In genomic region chr1:70441392-70442035, GRCh38 we compare ENCODE assay signal across 15 cellular contexts. TPM values are rescaled to one million over a fixed set of nuclear protein-coding genes. Genes with fewer than 3 reads are reported as not detected.
DNase-seq lines count a peak whose midpoint lies in the region; ATAC-seq, FAIRE-seq and TF ChIP-seq lines count a peak whose summit lies in the region.
"Had no signal": no experiment of that assay in that cellular context is flagged by ENCODE, and none has a peak within 500 bp of the region (broad histone marks: within the 10 kb centered on the region; RNA-seq: fewer than 3 reads in every experiment).

No MANE protein-coding gene starts in this region.

- no peaks in the 10 kb centered on the region for H3K79me2 ChIP-seq in H9 (ENCODE audit: insufficient read depth, low read length)
- H3K79me2 ChIP-seq in K562 (ENCODE audit: control insufficient read depth, insufficient read depth, low read length): no peaks in the 10 kb centered on the region

- no peak overlapping the region for H2BK15ac ChIP-seq in H9 (ENCODE audit: low read depth, low read length)

- H3K14ac ChIP-seq in H9 (ENCODE audit: insufficient read depth, low read length): no peak overlapping the region

- no peak for TF ChIP-seq POLR2A in K562 (conservative IDR thresholded peaks at IDR 0.05)

- ATAC-seq in K562: no peak; the same call in 2 of the 3 replicates
- peak; percentile 65 for ATAC-seq in left ventricle myocardium superior
- ATAC-seq: Panc1 had no signal

- peaks cover 29 to 34% of the 10 kb centered on the region in 2 experiments for H3K4me1 Mint-ChIP-seq in H9
- H3K4me1 Mint-ChIP-seq in nephron progenitor cell: no peaks in the 10 kb centered on the region

- H3K4ac ChIP-seq in H9 (ENCODE audit: low read depth, low read length): no peak overlapping the region

- H3K27me3 Mint-ChIP-seq in H9 (ENCODE audit: low read depth) (no peaks in the 10 kb centered on the region), nephron progenitor cell (ENCODE audit: low read depth, poor library complexity) (no peaks in the 10 kb centered on the region)

- no peak overlapping the region for H2BK5ac ChIP-seq in H9 (ENCODE audit: insufficient read length, low read length)

- FAIRE-seq in K562 (lab: Jason Lieb, UNC): no peak

- H3K4me3 Mint-ChIP-seq in H9 (no peak overlapping the region), nephron progenitor cell (no peak overlapping the region)
- H3K4me3 Mint-ChIP-seq: CD14-positive monocyte had no signal

- H3K9me3 ChIP-seq in H9 (ENCODE audit: control insufficient read depth, low read depth, low read length): no peaks in the 10 kb centered on the region
- no peaks in the 10 kb centered on the region for H3K9me3 ChIP-seq in K562 (replicated peaks; ENCODE audit: control insufficient read depth, insufficient read depth, low read depth, low read length)
- H3K9me3 ChIP-seq: SK-N-SH had no signal

- no TSS peak for BruUV-seq in K562 (replicated peaks; lab: Mats Ljungman, UMichigan)

- CTCF ChIA-PET in K562 (lab: Yijun Ruan, JAX; ENCODE audit: low intra/inter-chr PET ratio): no interaction called here

- intact Hi-C loops in K562 (cut with micrococcal nuclease): no loop called here
- intact Hi-C loops in left ventricle myocardium superior (cut with micrococcal nuclease): no loop called here

- no peak overlapping the region for H3K56ac ChIP-seq in H9 (ENCODE audit: insufficient read length, low read depth, low read length)

- H4K91ac ChIP-seq in H9 (ENCODE audit: insufficient read length, low read depth, low read length): no peak overlapping the region

- no peak overlapping the region for H3T11ph ChIP-seq in H9 (ENCODE audit: low read length)

- no peak for TF ChIP-seq EP300 in K562 (IDR thresholded peaks at IDR 0.05; ENCODE audit: low read length)

- no peak overlapping the region for H4K8ac ChIP-seq in H9 (replicated peaks; ENCODE audit: insufficient read length, low read depth, low read length)

- H3K36me3 Mint-ChIP-seq in H9 (ENCODE audit: insufficient read depth in 1 of 3, low read depth in 3 of 3) (peaks cover 17 to 24% (median 18%) of the 10 kb centered on the region in 3 experiments; a peak in 6 of 7 replicates), nephron progenitor cell (ENCODE audit: low read depth) (peaks cover 17% of the 10 kb centered on the region)
- H3K36me3 Mint-ChIP-seq: CD14-positive monocyte had no signal

- H2BK120ac ChIP-seq in H9 (ENCODE audit: low read depth, low read length, poor library complexity, severe bottlenecking): no peak overlapping the region

- in situ Hi-C loops in K562 (cut with MboI): no loop called here

- no CpG with 5 or more reads among the region's 5 CpGs for WGBS in H9 (ENCODE audit: extremely low coverage, insufficient read length, low lambda C conversion rate)
- 40% methylated on average over 5 of the region's 5 CpGs for WGBS in K562 (ENCODE audit: insufficient coverage, low coverage, missing lambda C conversion rate)

- no peaks in the 10 kb centered on the region for H3K79me1 ChIP-seq in H9 (ENCODE audit: insufficient read depth, low read depth, low read length, poor library complexity, severe bottlenecking)

- H4K20me1 ChIP-seq in H9 (ENCODE audit: control insufficient read depth, insufficient read depth, insufficient read length): no peaks in the 10 kb centered on the region
- H4K20me1 ChIP-seq in K562 (replicated peaks; ENCODE audit: control insufficient read depth, insufficient read depth, low read length): no peaks in the 10 kb centered on the region

- no peak overlapping the region for H3K27ac ChIP-seq in H9 (ENCODE audit: insufficient read length, low read depth, low read length)
- no peak overlapping the region for H3K27ac ChIP-seq in K562 (ENCODE audit: extremely low read depth, low read depth, low read length)

- H3K9me1 ChIP-seq in K562 (ENCODE audit: control insufficient read depth, insufficient read depth, low read length): no peaks in the 10 kb centered on the region

- TF ChIP-seq CTCF in H9 (conservative IDR thresholded peaks at IDR 0.05): no peak
- no peak for TF ChIP-seq CTCF in K562 (IDR thresholded peaks at IDR 0.05 in 2 of 3, conservative IDR thresholded peaks at IDR 0.05 in 1 of 3; ENCODE audit: insufficient read depth in 2 of 3, low read depth in 1 of 3, low read length in 3 of 3)
- TF ChIP-seq CTCF in nephron progenitor cell (IDR thresholded peaks at IDR 0.05): no peak

- no peak overlapping the region for H3K18ac ChIP-seq in H9 (ENCODE audit: insufficient read length, low read depth, low read length)

- H3K4me3 ChIP-seq in K562: no peak overlapping the region

- H3K9ac ChIP-seq in H9 (ENCODE audit: extremely low read depth, insufficient read length, low read length) (no peak overlapping the region), K562 (ENCODE audit: insufficient read depth in 1 of 2, low read depth in 2 of 2, low read length in 2 of 2) (no peak overlapping the region)
- H3K9ac ChIP-seq: SK-N-SH had no signal

- H2BK20ac ChIP-seq in H9 (ENCODE audit: low read depth, low read length, poor library complexity, severe bottlenecking): no peak overlapping the region

- H2AFZ ChIP-seq in H9 (ENCODE audit: low read length) (no peak overlapping the region), K562 (ENCODE audit: low read depth, low read length) (no peak overlapping the region)

- no peak overlapping the region for H3K23ac ChIP-seq in H9 (ENCODE audit: insufficient read length, low read depth, low read length)

- H2BK12ac ChIP-seq in H9 (ENCODE audit: insufficient read length, low read depth, low read length): no peak overlapping the region

- H3K27me3 ChIP-seq in H9 (ENCODE audit: insufficient read depth, low read length) (no peaks in the 10 kb centered on the region), K562 (ENCODE audit: control insufficient read depth in 2 of 2, insufficient read depth in 2 of 2, low read length in 2 of 2) (no peaks in the 10 kb centered on the region)

- H2AK5ac ChIP-seq in H9 (ENCODE audit: insufficient read length, low read length): no peak overlapping the region

- no peaks in the 10 kb centered on the region for H3K9me3 Mint-ChIP-seq in H9
- no peaks in the 10 kb centered on the region for H3K9me3 Mint-ChIP-seq in nephron progenitor cell
- H3K9me3 Mint-ChIP-seq: CD14-positive monocyte had no signal

- POLR2A ChIA-PET in K562 (lab: Yijun Ruan, JAX): interaction anchor here (0.5 to 3.2 kb wide), 4 partner anchors 9 to 31 kb away, joined by 3 to 11 read pairs (median 4); no protein-coding TSS in a partner anchor

- no peaks in the 10 kb centered on the region for H3K23me2 ChIP-seq in H9 (ENCODE audit: insufficient read length, low read depth, low read length, poor library complexity, severe bottlenecking)

- H3K4me2 ChIP-seq in H9 (ENCODE audit: insufficient read depth, insufficient read length, low read length) (no peak overlapping the region), K562 (ENCODE audit: insufficient read depth, low read length) (no peak overlapping the region)
- H3K4me2 ChIP-seq: SK-N-SH had no signal

- H3K27ac Mint-ChIP-seq in H9: peak overlapping the region; percentile 61 to 89 (median 85)
- peak overlapping the region; percentile 16 for H3K27ac Mint-ChIP-seq in nephron progenitor cell
- H3K27ac Mint-ChIP-seq: CD14-positive monocyte had no signal

- H4K5ac ChIP-seq in H9 (ENCODE audit: insufficient read length, low read depth, low read length): no peak overlapping the region

- no peak for TF ChIP-seq RAD21 in K562 (CRISPR knock-in tag; conservative IDR thresholded peaks at IDR 0.05 in 1 of 2, IDR thresholded peaks at IDR 0.05 in 1 of 2)

- H3K4me1 ChIP-seq in H9 (ENCODE audit: insufficient read depth, low read length): peaks cover 14% of the 10 kb centered on the region; the same call in 1 of the 2 replicates
- H3K4me1 ChIP-seq in K562 (replicated peaks in 1 of 2; ENCODE audit: control insufficient read depth in 2 of 2, insufficient read depth in 2 of 2, low read length in 2 of 2): no peaks in the 10 kb centered on the region

- H3K36me3 ChIP-seq in K562 (ENCODE audit: control insufficient read depth, insufficient read depth, low read length): peaks cover 20% of the 10 kb centered on the region; the same call in 2 of the 3 replicates

- DNase-seq in H9 (no peak), K562 (ENCODE audit: extremely low read depth in 1 of 4, low spot score in 3 of 4) (no peak), left ventricle myocardium superior (no peak), nephron progenitor cell (no peak), NCI-H446 (lab: John Stamatoyannopoulos, UW) (no peak), midbrain (lab: John Stamatoyannopoulos, UW) (no peak)
- DNase-seq in stimulated activated CD4-positive, alpha-beta T cell treated with anti-CD3 and anti-CD28 coated beads, Interleukin-12 subunit alpha, Interleukin-12 subunit beta, amount 100 ng/mL, for 4 hours: no peak
- DNase-seq: DMS79, HCEC 1CT, NCI-H1092 treated with DMSO at 0.1 percent for 48 hours, NCI-H1694, NCI-H2081 treated with DMSO at 0.1 percent for 48 hours, SK-N-SH had no signal

TF ChIP-seq in K562, 482 proteins besides CTCF, POLR2A, EP300 and RAD21 (continues in another document):
- TF ChIP-seq BCOR (IDR thresholded peaks at IDR 0.05) (no peak), ZNF766 (CRISPR knock-in tag; conservative IDR thresholded peaks at IDR 0.05) (no peak), LARP7 (IDR thresholded peaks at IDR 0.05) (no peak), PTRF (tag; IDR thresholded peaks at IDR 0.05) (0 out of 2 replicates have a peak, but pooled peaks have one; percentile 45), RBFOX2 (IDR thresholded peaks at IDR 0.05; ENCODE audit: low read depth, low read length) (0 out of 2 replicates have a peak, but pooled peaks have one; percentile 18)

RNA-seq across cellular contexts. Expression of gene CTH, which starts 30.4 kb away (rescaled TPM):
- total RNA-seq in H9 (2021) (15.3 and 15.5 TPM in 2 replicates), K562 (2014; rRNA removed) (17.3 and 17.4 TPM in 2 replicates), K562 (2014; rRNA removed; fragmentation: Illumina TruSeq; extraction: Trizol) (26.6 and 31.5 TPM in 2 replicates), K562 (2015; rRNA removed; fragmentation: Illumina TruSeq; extraction: Trizol) (7.0 and 8.0 TPM in 2 replicates), K562 (2021) (26.1 and 30.9 TPM in 2 replicates), left ventricle myocardium superior (1.1 TPM)
- total RNA-seq in K562 (2011; cell fraction: chromatin; rRNA removed; ENCODE audit: low replicate concordance): 20.6 and 29.3 TPM in 2 replicates
- total RNA-seq in K562 (2011; cell fraction: nucleolus; rRNA removed): 17.0 and 18.3 TPM in 2 replicates
- 18.4 and 19.7 TPM in 2 replicates for total RNA-seq in K562 (2011; cell fraction: nucleoplasm; rRNA removed)
- polyA plus RNA-seq in K562 (2011; rRNA removed) (26.9 and 29.9 TPM in 2 replicates), K562 (2014; fragmentation: Illumina TruSeq; extraction: Trizol) (42.0 and 45.3 TPM in 2 replicates), K562 (2014; fragmentation: Nextera tagmentation; extraction: Ambion mirVana) (10 to 100 TPM; 45.6 to 54.4 TPM), K562 (2014; rRNA removed) (34.6 and 36.0 TPM in 2 replicates)
- 26.8 and 27.2 TPM in 2 replicates for polyA plus RNA-seq in K562 (2011; cell fraction: cytosol; rRNA removed)
- polyA plus RNA-seq in K562 (2011; cell fraction: nucleus; rRNA removed): 18.6 and 20.2 TPM in 2 replicates
- polyA plus RNA-seq in K562 (2012): 11.6 and 84.2 TPM in 2 replicates
- 24.1 and 27.0 TPM in 2 replicates for polyA minus RNA-seq in K562 (2011; rRNA and poly(A)+ RNA removed)
- 12.2 and 17.0 TPM in 2 replicates for polyA minus RNA-seq in K562 (2011; cell fraction: cytosol; rRNA and poly(A)+ RNA removed)
- 12.3 and 21.4 TPM in 2 replicates for polyA minus RNA-seq in K562 (2011; cell fraction: nucleus; rRNA and poly(A)+ RNA removed)
